Comparison of ENCODE assay signal across 19 cellular contexts in the genomic region with DNA sequence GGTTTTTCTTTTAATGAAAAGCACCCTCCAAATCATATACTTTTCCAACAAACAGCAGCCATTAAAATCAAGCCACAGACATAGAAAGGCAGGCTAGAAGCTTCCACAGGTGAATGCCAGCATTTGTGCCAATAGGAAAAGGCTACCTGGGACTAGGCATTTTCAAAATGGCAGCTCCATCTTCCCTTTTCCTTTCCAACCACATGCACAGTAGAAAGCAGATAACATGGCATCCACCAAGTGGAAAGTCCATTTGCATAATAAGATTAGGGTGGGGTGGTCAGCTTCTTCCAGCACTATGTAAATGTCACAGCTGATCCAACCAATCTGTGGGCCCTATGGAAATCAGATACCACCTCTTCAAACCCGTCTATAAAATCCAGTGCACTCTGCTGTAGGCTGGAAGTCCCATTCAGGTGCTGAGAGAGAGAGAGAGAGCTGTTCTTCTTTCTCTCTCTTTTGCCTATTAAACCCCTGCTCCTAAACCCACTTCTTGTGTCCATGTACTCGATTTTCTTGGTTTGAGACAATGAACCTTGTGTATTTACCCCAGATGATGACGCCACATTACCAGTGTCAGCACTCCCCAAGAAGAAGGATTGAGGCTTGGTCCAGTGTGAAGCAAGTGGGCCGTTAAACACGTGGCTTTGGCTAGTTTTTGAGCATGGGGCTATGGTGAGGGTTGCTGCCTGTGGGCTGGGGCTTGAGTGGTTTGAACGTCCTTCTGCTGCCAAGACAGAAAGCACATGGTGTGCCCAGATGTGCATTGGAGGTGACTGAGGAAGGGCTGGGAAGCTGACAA. TPM values are rescaled to one million over a fixed set of nuclear protein-coding genes. Genes with fewer than 3 reads are reported as not detected.
DNase-seq lines count a peak whose midpoint lies in the region; ATAC-seq and TF ChIP-seq lines count a peak whose summit lies in the region.
"Had no signal": no experiment of that assay in that cellular context is flagged by ENCODE, and none has a peak within 500 bp of the region (broad histone marks: within the 10 kb centered on the region; RNA-seq: fewer than 3 reads in every experiment).

No MANE protein-coding gene starts in this region.

- no peaks in the 10 kb centered on the region for H3K9me3 ChIP-seq in esophagus (ENCODE audit: control insufficient read depth in 2 of 2, insufficient read depth in 1 of 2, low read depth in 1 of 2, low read length in 1 of 2)
- H3K9me3 ChIP-seq: SK-N-SH had no signal

- H3K27me3 ChIP-seq in esophagus (ENCODE audit: control insufficient read depth in 1 of 2, insufficient read depth in 2 of 2, low read length in 2 of 2) (no peaks in the 10 kb centered on the region), brain microvascular endothelial cell (replicated peaks) (peaks cover 19% of the 10 kb centered on the region)

- H3K4me3 Mint-ChIP-seq in type B pancreatic cell = no peak overlapping the region
- H3K4me3 Mint-ChIP-seq: H9 had no signal

- H3K36me3 ChIP-seq in esophagus (ENCODE audit: control insufficient read depth in 2 of 2, insufficient read depth in 2 of 2, low read length in 1 of 2) (peaks cover 0 to 3% of the 10 kb centered on the region in 2 donors), brain microvascular endothelial cell (replicated peaks) (no peaks in the 10 kb centered on the region)

- peaks cover 11% of the 10 kb centered on the region for H3K36me3 Mint-ChIP-seq in type B pancreatic cell

- in situ Hi-C loops in brain microvascular endothelial cell (cut with HindIII; ENCODE audit: low pct_ligation_motif_present, low sequenced_read_pairs) = no loop called here

- H3K27ac Mint-ChIP-seq in type B pancreatic cell = peak overlapping the region; percentile 66
- H3K27ac Mint-ChIP-seq: H9 had no signal

- H3K27ac ChIP-seq in esophagus (ENCODE audit: low read depth in 2 of 2, low read length in 1 of 2) (peak overlapping the region; percentile 38 to 86), brain microvascular endothelial cell (no peak overlapping the region)

- 61 to 65% methylated on average over 6 of the region's 6 CpGs for WGBS in esophagus, 2 donors

- H3K9me3 Mint-ChIP-seq in type B pancreatic cell = no peaks in the 10 kb centered on the region

- H3K4me3 ChIP-seq in esophagus (ENCODE audit: low read depth in 1 of 2, low read length in 2 of 2) = no peak overlapping the region
- no peak overlapping the region for H3K4me3 ChIP-seq in brain microvascular endothelial cell (ENCODE audit: low read depth, low read length)
- H3K4me3 ChIP-seq: GM12878 had no signal

- TF ChIP-seq CTCF in type B pancreatic cell (conservative IDR thresholded peaks at IDR 0.05) (no peak), brain microvascular endothelial cell (IDR thresholded peaks at IDR 0.05; ENCODE audit: low read depth, low read length, missing control alignments) (no peak)

- peaks cover 19% of the 10 kb centered on the region for H3K27me3 Mint-ChIP-seq in type B pancreatic cell

- peaks cover 18% of the 10 kb centered on the region for H3K4me1 Mint-ChIP-seq in type B pancreatic cell (ENCODE audit: unreplicated experiment)

- peak; percentile 23 for DNase-seq in NCI-H510A treated with DMSO at 0.1 percent for 48 hours (lab: John Stamatoyannopoulos, UW)
- DNase-seq in NCI-H510A (lab: John Stamatoyannopoulos, UW) = no peak
- peak; percentile 59 for DNase-seq in OCI-M1 (lab: John Stamatoyannopoulos, UW)
- DNase-seq in type B pancreatic cell (ENCODE audit: extremely low spot score, unreplicated experiment) = no peak
- DNase-seq in brain microvascular endothelial cell = no peak
- DNase-seq: DMS79; H9; MV-4-11; NCI-H1436; NCI-H2107; NK-92 treated with Interleukin-12 subunit alpha and Interleukin-12 subunit beta, amount 100 ng/mL, for 24 hours; SK-N-SH had no signal

- H3K4me1 ChIP-seq in esophagus (ENCODE audit: control insufficient read depth in 2 of 2, insufficient read depth in 2 of 2, low read length in 1 of 2) = peaks cover 5 to 22% of the 10 kb centered on the region in 2 donors

- ATAC-seq in GM18498 (IDR thresholded peaks at IDR 0.05; ENCODE audit: unreplicated experiment) (no peak), HG03571 (IDR thresholded peaks at IDR 0.05; ENCODE audit: unreplicated experiment) (no peak)
- ATAC-seq: GM12878 had no signal

RNA-seq across cellular contexts. Expression of a gene that starts 24.2 kb away (rescaled TPM):
- polyA plus RNA-seq in esophagus = 10 to 100 TPM; 58.7 to 66.5 TPM
- total RNA-seq in type B pancreatic cell (ENCODE audit: low replicate concordance) = 0.56 and 0.76 TPM in 2 replicates
- total RNA-seq: G401, GM12878, H9, NCI-H460 had no signal
- polyA plus RNA-seq: GM12878, SK-N-SH had no signal

RNA-seq across cellular contexts. Expression of a gene that starts 57.3 kb away (rescaled TPM):
- 1 to 10 TPM in 1 of 2 donors, under 1 TPM in 1; 0.12 to 5.4 TPM for polyA plus RNA-seq in esophagus
- total RNA-seq in type B pancreatic cell (ENCODE audit: low replicate concordance) = 104 and 441 TPM in 2 replicates
- total RNA-seq: A172, GM12878, H9, NCI-H460 had no signal

Comparison
In these comparisons a context has a peak if more than half of its experiments do, and no peak if none do; other contexts are left out.
1. DNase-seq: peak in NCI-H510A treated with DMSO at 0.1 percent for 48 hours (single experiment) and OCI-M1 (single experiment); none in NCI-H510A (single experiment), type B pancreatic cell (single experiment) and brain microvascular endothelial cell (single experiment).